ENCODE assay signal across 8 cellular contexts in genomic region chr3:122458992-122459391, GRCh38. TPM values are rescaled to one million over a fixed set of nuclear protein-coding genes. Genes with fewer than 3 reads are reported as not detected.
DNase-seq lines count a peak whose midpoint lies in the region; ATAC-seq, FAIRE-seq and TF ChIP-seq lines count a peak whose summit lies in the region.

No MANE protein-coding gene starts in this region.

- H3K9me3 Mint-ChIP-seq in CD14-positive monocyte (no peaks in the 10 kb centered on the region), astrocyte (ENCODE audit: unreplicated experiment) (no peaks in the 10 kb centered on the region)

- ATAC-seq in GM21526 (IDR thresholded peaks at IDR 0.05; ENCODE audit: low FRiP score, unreplicated experiment) (no peak), HG03520 (IDR thresholded peaks at IDR 0.05; ENCODE audit: unreplicated experiment) (no peak)

- H3K4me3 ChIP-seq in astrocyte (ENCODE audit: insufficient read depth, low read depth, low read length) (no peak overlapping the region), stomach (no peak overlapping the region)

- H3K27me3 ChIP-seq in astrocyte (ENCODE audit: insufficient read depth, low read length) (no peaks in the 10 kb centered on the region), stomach (no peaks in the 10 kb centered on the region)

- H3K36me3 ChIP-seq in astrocyte (ENCODE audit: insufficient read depth, low read length) (peaks cover 29% of the 10 kb centered on the region), stomach (peaks cover 5 to 88% (median 81%) of the 10 kb centered on the region in 4 donors)

- H3K9ac ChIP-seq in astrocyte (ENCODE audit: low read length), result no peak overlapping the region

- H3K36me3 Mint-ChIP-seq in CD14-positive monocyte (peaks cover 76 to 94% of the 10 kb centered on the region in 2 donors), astrocyte (ENCODE audit: low read depth, unreplicated experiment) (peaks cover 3% of the 10 kb centered on the region)

- no peak for TF ChIP-seq POLR2A in stomach (IDR thresholded peaks at IDR 0.05)

- H3K4me1 Mint-ChIP-seq in CD14-positive monocyte, result no peaks in the 10 kb centered on the region
- H3K4me1 Mint-ChIP-seq in astrocyte (ENCODE audit: low read depth, unreplicated experiment), result peaks cover 3% of the 10 kb centered on the region

- no peaks in the 10 kb centered on the region for H3K27me3 Mint-ChIP-seq in CD14-positive monocyte (ENCODE audit: low read depth in 3 of 3)
- no peaks in the 10 kb centered on the region for H3K27me3 Mint-ChIP-seq in astrocyte (ENCODE audit: low read depth, unreplicated experiment)

- no peak overlapping the region for H3K4me2 ChIP-seq in astrocyte (ENCODE audit: low read length)

- WGBS in stomach, 5 donors, result 45 to 63% (median 52%) methylated on average over 4 of the region's 4 CpGs

- DNase-seq in CD14-positive monocyte (ENCODE audit: low spot score) (no peak), HEK293T (ENCODE audit: extremely low spot score) (peak; percentile 6), astrocyte (ENCODE audit: low read depth) (peak; percentile 26), medulla oblongata (ENCODE audit: extremely low spot score) (peak; percentile 23), stomach (no peak), activated T-cell treated with anti-CD3 and anti-CD28 coated beads for 4 hours (no peak)

- H3K9me3 ChIP-seq in astrocyte (ENCODE audit: insufficient read depth, low read depth, low read length) (no peaks in the 10 kb centered on the region), stomach (no peaks in the 10 kb centered on the region)

- TF ChIP-seq CTCF in CD14-positive monocyte (IDR thresholded peaks at IDR 0.05) (peak; percentile 67), astrocyte (IDR thresholded peaks at IDR 0.05; ENCODE audit: insufficient read depth, low read depth, low read length) (peak; percentile 36), stomach (IDR thresholded peaks at IDR 0.05) (peak in 3 of 7 experiments; percentile 34 to 36 (median 35))

- POLR2A ChIA-PET in HEK293T (lab: Yijun Ruan, JAX), result no interaction called here

- intact Hi-C loops in CD14-positive monocyte (cut with micrococcal nuclease) (loop anchor here in 1 of 2 donors (10.0 kb wide), 1 partner anchor 226 kb away; the partner anchor contains the start of gene PARP14), stomach (cut with DNase I; ENCODE audit: low total_unique reads) (no loop called here)

- peak; percentile 58 for FAIRE-seq in astrocyte (lab: Jason Lieb, UNC)

- no peak overlapping the region for H3K4me3 Mint-ChIP-seq in CD14-positive monocyte
- H3K4me3 Mint-ChIP-seq in astrocyte (ENCODE audit: unreplicated experiment), result no peak overlapping the region

- CTCF ChIA-PET in HEK293T (lab: Yijun Ruan, JAX), result no interaction called here

- peaks cover 3% of the 10 kb centered on the region for H3K79me2 ChIP-seq in astrocyte (ENCODE audit: insufficient read depth, low read length)

- no peaks in the 10 kb centered on the region for H3K4me1 ChIP-seq in astrocyte (ENCODE audit: insufficient read depth, low read length)
- H3K4me1 ChIP-seq in stomach, result peaks cover 0 to 17% (median 6%) of the 10 kb centered on the region in 4 donors

- H4K20me1 ChIP-seq in astrocyte (ENCODE audit: insufficient read depth, low read length), result peaks cover 24% of the 10 kb centered on the region

- no peak overlapping the region for H3K27ac ChIP-seq in astrocyte (ENCODE audit: low read depth, low read length)
- H3K27ac ChIP-seq in stomach, result no peak overlapping the region

- TF ChIP-seq EP300 in stomach (IDR thresholded peaks at IDR 0.05), result no peak

- peak overlapping the region in 1 of 7 donors; percentile 21 for H3K27ac Mint-ChIP-seq in CD14-positive monocyte
- no peak overlapping the region for H3K27ac Mint-ChIP-seq in astrocyte (ENCODE audit: unreplicated experiment)

- H2AFZ ChIP-seq in astrocyte (ENCODE audit: low read depth, low read length), result no peak overlapping the region

TF ChIP-seq in HEK293T, 16 proteins besides CTCF, POLR2A, EP300 and RAD21:
- TF ChIP-seq SUZ12 (IDR thresholded peaks at IDR 0.05) (no peak), NFRKB (IDR thresholded peaks at IDR 0.05) (no peak), ZNF384 (IDR thresholded peaks at IDR 0.05) (no peak), SP1 (IDR thresholded peaks at IDR 0.05) (no peak), HDGF (IDR thresholded peaks at IDR 0.05; ENCODE audit: borderline replicate concordance) (no peak), ARNT (IDR thresholded peaks at IDR 0.05) (no peak), LEF1 (IDR thresholded peaks at IDR 0.05; ENCODE audit: borderline replicate concordance) (no peak), BHLHE40 (IDR thresholded peaks at IDR 0.05; ENCODE audit: borderline replicate concordance) (no peak), FOXK2 (IDR thresholded peaks at IDR 0.05) (no peak), FOXM1 (IDR thresholded peaks at IDR 0.05; ENCODE audit: borderline replicate concordance) (no peak), TARDBP (IDR thresholded peaks at IDR 0.05) (no peak), ELF4 (IDR thresholded peaks at IDR 0.05) (no peak), L3MBTL2 (conservative IDR thresholded peaks at IDR 0.05) (no peak), CTBP1 (IDR thresholded peaks at IDR 0.05; ENCODE audit: borderline replicate concordance) (no peak), PKNOX1 (IDR thresholded peaks at IDR 0.05) (no peak), FOXA1 (IDR thresholded peaks at IDR 0.05) (no peak)

RNA-seq across cellular contexts. Expression of gene WDR5B, which starts 43.1 kb away (rescaled TPM):
- polyA plus RNA-seq in CD14-positive monocyte, result under 1 TPM; 0.85 TPM
- total RNA-seq in astrocyte, result 3.9 and 4.0 TPM in 2 replicates
- 1 to 10 TPM in 2 of 5 donors, under 1 TPM in 2, not detected in 1; under 0.01 to 4.6 (median 1.0) TPM for total RNA-seq in stomach
- 1 to 10 TPM; 1.7 to 4.0 (median 1.9) TPM for polyA plus RNA-seq in stomach

RNA-seq across cellular contexts. Expression of gene KPNA1, which starts 55.7 kb away (rescaled TPM):
- 10 to 100 TPM; 38.5 to 41.2 TPM for polyA plus RNA-seq in CD14-positive monocyte
- 160 and 165 TPM in 2 replicates for total RNA-seq in astrocyte
- 10 to 100 TPM; 28.4 to 88.4 (median 52.5) TPM for total RNA-seq in stomach
- polyA plus RNA-seq in stomach, result 10 to 100 TPM in 1 of 3 donors, 1 to 10 TPM in 2; 6.7 to 10.1 (median 8.3) TPM

Comparison
In these comparisons a context has a peak if more than half of its experiments do, and no peak if none do; other contexts are left out.
1. DNase-seq: peak in HEK293T (single experiment), astrocyte (single experiment) and medulla oblongata (single experiment); none in CD14-positive monocyte (single experiment), stomach (single experiment) and activated T-cell treated with anti-CD3 and anti-CD28 coated beads for 4 hours (single experiment).